ENCODE assay signal across 8 cellular contexts in the genomic region with DNA sequence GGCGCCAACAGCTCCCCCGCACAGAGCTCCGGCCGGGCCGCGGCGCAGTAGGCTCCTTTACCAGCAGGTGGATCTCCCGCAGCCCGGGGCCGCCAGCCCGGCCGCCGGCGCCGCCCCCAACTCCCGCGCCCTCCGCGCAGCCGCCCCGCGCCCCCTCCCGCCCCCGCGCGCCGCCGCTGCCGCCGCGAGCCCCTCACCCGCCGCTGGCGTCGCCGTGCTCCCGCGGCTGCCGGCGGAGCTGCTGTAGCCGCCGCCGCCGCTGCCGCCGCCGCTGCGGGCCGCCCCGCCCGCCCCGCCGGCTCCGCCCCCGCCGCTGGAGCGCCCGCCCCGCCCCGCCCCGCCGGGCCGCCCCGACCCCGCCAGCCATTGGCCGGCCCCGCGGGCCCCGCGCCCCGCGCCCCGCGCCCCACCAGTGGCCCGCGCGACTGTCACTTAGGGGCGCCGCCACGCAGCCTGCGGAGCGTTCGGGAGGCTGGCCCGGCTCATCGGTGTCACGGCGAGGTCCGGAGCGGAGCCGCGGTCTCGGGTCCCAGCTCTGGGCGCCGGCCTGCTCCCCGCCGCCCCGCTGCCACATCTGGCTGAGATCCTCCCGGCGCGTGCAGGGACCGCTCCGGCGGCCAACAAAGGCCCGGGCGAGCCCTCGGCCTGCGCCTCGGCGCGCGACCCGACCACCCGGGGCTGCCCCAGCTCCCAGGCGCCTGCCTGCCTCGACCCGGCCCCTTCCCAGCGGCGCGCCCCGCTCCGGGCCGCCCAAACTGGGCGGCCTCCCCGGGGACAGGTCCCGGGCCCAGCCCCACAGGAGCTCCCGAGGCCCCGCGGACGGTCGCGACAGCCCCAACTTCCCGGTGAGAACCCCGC.
DNase-seq lines count a peak whose midpoint lies in the region; ATAC-seq lines count a peak whose summit lies in the region.

A gene (minus strand): TSS at position 282 of the 858 bp plus-strand sequence. CDS start 4,800 bp downstream, outside the sequence.

- no peaks in the 10 kb centered on the region for H3K9me3 ChIP-seq in endocrine pancreas (ENCODE audit: control insufficient read depth, low read length)

- H3K9ac ChIP-seq in endocrine pancreas (ENCODE audit: control insufficient read depth, insufficient read depth, low read length): peak within 1 kb of the TSS; percentile 94

- H3K4me1 ChIP-seq in endocrine pancreas (ENCODE audit: control insufficient read depth, insufficient read depth, low read length): peaks cover 12% of the 10 kb centered on the region

- no peaks in the 10 kb centered on the region for H3K27me3 ChIP-seq in endocrine pancreas (ENCODE audit: control insufficient read depth, insufficient read depth, low read length)

- ATAC-seq in HG02763 (IDR thresholded peaks at IDR 0.05; ENCODE audit: unreplicated experiment): peak; percentile 83

- DNase-seq in NCI-H748 (lab: John Stamatoyannopoulos, UW; ENCODE audit: unreplicated experiment) (peak; percentile 69), NCI-H748 treated with DMSO at 0.1 percent for 48 hours (lab: John Stamatoyannopoulos, UW) (no peak), NCI-H2196 (lab: John Stamatoyannopoulos, UW; ENCODE audit: unreplicated experiment) (peak; percentile 65), middle frontal gyrus (ENCODE audit: extremely low spot score, low spot score) (peak; percentile 76)
- peak; percentile 91 for DNase-seq in activated CD8-positive, alpha-beta memory T cell treated with anti-CD3 and anti-CD28 coated beads for 24 hours
- DNase-seq in stimulated activated CD8-positive, alpha-beta memory T cell treated with anti-CD3 and anti-CD28 coated beads, Interleukin-2, amount 100 ng/mL, for 1 hour (ENCODE audit: low read depth in 2 of 2): peak; percentile 57 to 63

- no peaks in the 10 kb centered on the region for H3K36me3 ChIP-seq in endocrine pancreas (ENCODE audit: control insufficient read depth, insufficient read depth, low read length)

- peak within 1 kb of the TSS; percentile 99 for H3K4me3 ChIP-seq in endocrine pancreas (ENCODE audit: control insufficient read depth, insufficient read depth, low read length)
